ENCODE assay signal across 1 cellular context in the genomic region with DNA sequence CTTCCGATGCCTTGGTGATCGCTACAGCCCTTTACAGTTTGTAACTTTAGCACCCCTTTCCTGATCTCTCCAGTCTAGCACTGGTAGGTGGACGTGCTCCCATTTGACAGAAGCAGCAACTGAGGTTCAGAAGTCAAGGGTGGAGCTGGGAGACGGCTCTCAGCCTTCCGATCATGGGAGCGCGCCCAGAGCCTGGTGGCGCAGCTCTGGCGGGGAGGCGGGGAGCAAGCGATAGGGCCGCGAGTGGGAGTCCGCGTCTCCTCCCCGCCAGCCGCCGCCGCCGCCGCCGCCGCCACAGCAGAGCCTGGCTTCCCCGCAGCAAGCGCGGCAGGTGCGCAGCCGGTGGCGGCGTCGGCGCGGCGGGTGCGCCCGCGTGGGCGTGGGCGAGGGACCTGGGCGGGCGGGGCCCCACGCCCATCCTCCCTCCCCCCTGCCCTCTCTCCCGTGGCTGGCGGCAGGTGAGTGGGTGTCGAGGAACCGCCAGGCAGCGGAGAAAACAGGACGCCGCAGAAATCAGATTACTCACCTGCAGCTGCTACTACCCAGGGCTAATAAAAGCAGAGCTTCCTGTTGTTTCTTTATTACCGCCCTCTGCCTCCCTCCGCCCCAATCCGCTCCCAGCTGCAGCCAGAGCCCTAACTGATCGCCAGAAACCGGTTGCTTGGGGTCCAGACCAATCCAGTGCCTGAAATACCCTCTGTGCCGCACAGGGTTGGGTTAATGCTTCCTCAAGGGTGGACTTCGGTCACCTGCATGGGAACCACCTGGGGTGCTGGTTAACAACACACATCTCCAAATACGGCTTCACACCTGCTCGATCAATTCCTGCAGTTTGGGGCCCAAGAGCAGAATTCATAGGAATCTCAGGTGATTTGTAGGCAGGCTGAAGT.
TF ChIP-seq lines count a peak whose summit lies in the region.

No MANE protein-coding gene starts in this region.

TF ChIP-seq in K562, 482 proteins besides CTCF, POLR2A, EP300 and RAD21 (continued from another document and continues in another):
- TF ChIP-seq, protein P1, sequence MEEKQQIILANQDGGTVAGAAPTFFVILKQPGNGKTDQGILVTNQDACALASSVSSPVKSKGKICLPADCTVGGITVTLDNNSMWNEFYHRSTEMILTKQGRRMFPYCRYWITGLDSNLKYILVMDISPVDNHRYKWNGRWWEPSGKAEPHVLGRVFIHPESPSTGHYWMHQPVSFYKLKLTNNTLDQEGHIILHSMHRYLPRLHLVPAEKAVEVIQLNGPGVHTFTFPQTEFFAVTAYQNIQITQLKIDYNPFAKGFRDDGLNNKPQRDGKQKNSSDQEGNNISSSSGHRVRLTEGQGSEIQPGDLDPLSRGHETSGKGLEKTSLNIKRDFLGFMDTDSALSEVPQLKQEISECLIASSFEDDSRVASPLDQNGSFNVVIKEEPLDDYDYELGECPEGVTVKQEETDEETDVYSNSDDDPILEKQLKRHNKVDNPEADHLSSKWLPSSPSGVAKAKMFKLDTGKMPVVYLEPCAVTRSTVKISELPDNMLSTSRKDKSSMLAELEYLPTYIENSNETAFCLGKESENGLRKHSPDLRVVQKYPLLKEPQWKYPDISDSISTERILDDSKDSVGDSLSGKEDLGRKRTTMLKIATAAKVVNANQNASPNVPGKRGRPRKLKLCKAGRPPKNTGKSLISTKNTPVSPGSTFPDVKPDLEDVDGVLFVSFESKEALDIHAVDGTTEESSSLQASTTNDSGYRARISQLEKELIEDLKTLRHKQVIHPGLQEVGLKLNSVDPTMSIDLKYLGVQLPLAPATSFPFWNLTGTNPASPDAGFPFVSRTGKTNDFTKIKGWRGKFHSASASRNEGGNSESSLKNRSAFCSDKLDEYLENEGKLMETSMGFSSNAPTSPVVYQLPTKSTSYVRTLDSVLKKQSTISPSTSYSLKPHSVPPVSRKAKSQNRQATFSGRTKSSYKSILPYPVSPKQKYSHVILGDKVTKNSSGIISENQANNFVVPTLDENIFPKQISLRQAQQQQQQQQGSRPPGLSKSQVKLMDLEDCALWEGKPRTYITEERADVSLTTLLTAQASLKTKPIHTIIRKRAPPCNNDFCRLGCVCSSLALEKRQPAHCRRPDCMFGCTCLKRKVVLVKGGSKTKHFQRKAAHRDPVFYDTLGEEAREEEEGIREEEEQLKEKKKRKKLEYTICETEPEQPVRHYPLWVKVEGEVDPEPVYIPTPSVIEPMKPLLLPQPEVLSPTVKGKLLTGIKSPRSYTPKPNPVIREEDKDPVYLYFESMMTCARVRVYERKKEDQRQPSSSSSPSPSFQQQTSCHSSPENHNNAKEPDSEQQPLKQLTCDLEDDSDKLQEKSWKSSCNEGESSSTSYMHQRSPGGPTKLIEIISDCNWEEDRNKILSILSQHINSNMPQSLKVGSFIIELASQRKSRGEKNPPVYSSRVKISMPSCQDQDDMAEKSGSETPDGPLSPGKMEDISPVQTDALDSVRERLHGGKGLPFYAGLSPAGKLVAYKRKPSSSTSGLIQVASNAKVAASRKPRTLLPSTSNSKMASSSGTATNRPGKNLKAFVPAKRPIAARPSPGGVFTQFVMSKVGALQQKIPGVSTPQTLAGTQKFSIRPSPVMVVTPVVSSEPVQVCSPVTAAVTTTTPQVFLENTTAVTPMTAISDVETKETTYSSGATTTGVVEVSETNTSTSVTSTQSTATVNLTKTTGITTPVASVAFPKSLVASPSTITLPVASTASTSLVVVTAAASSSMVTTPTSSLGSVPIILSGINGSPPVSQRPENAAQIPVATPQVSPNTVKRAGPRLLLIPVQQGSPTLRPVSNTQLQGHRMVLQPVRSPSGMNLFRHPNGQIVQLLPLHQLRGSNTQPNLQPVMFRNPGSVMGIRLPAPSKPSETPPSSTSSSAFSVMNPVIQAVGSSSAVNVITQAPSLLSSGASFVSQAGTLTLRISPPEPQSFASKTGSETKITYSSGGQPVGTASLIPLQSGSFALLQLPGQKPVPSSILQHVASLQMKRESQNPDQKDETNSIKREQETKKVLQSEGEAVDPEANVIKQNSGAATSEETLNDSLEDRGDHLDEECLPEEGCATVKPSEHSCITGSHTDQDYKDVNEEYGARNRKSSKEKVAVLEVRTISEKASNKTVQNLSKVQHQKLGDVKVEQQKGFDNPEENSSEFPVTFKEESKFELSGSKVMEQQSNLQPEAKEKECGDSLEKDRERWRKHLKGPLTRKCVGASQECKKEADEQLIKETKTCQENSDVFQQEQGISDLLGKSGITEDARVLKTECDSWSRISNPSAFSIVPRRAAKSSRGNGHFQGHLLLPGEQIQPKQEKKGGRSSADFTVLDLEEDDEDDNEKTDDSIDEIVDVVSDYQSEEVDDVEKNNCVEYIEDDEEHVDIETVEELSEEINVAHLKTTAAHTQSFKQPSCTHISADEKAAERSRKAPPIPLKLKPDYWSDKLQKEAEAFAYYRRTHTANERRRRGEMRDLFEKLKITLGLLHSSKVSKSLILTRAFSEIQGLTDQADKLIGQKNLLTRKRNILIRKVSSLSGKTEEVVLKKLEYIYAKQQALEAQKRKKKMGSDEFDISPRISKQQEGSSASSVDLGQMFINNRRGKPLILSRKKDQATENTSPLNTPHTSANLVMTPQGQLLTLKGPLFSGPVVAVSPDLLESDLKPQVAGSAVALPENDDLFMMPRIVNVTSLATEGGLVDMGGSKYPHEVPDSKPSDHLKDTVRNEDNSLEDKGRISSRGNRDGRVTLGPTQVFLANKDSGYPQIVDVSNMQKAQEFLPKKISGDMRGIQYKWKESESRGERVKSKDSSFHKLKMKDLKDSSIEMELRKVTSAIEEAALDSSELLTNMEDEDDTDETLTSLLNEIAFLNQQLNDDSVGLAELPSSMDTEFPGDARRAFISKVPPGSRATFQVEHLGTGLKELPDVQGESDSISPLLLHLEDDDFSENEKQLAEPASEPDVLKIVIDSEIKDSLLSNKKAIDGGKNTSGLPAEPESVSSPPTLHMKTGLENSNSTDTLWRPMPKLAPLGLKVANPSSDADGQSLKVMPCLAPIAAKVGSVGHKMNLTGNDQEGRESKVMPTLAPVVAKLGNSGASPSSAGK (IDR thresholded peaks at IDR 0.05): 0 out of 2 replicates have a peak, but pooled peaks have one; percentile 20
- TF ChIP-seq, protein P2, sequence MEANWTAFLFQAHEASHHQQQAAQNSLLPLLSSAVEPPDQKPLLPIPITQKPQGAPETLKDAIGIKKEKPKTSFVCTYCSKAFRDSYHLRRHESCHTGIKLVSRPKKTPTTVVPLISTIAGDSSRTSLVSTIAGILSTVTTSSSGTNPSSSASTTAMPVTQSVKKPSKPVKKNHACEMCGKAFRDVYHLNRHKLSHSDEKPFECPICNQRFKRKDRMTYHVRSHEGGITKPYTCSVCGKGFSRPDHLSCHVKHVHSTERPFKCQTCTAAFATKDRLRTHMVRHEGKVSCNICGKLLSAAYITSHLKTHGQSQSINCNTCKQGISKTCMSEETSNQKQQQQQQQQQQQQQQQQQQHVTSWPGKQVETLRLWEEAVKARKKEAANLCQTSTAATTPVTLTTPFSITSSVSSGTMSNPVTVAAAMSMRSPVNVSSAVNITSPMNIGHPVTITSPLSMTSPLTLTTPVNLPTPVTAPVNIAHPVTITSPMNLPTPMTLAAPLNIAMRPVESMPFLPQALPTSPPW (CRISPR knock-in tag; IDR thresholded peaks at IDR 0.05): peak; percentile 54
- TF ChIP-seq HDAC6 (IDR thresholded peaks at IDR 0.05; ENCODE audit: low read depth, low read length) (no peak), ZEB2 (IDR thresholded peaks at IDR 0.05) (0 out of 2 replicates have a peak, but pooled peaks have one; percentile 45), ZNF431 (CRISPR knock-in tag; IDR thresholded peaks at IDR 0.05) (no peak), EGR1 (conservative IDR thresholded peaks at IDR 0.05) (peak; percentile 58; the same call in 1 of the 2 replicates), ZNF24 (IDR thresholded peaks at IDR 0.05) (0 out of 2 replicates have a peak, but pooled peaks have one; percentile 25), RBM39 (optimal IDR thresholded peaks at IDR 0.05; ENCODE audit: low read depth, low read length) (no peak), NFE2 (IDR thresholded peaks at IDR 0.05; ENCODE audit: low read depth) (no peak), ZNF586 (CRISPR knock-in tag; conservative IDR thresholded peaks at IDR 0.05) (no peak), ARNT (IDR thresholded peaks at IDR 0.05) (no peak), BRD9 (IDR thresholded peaks at IDR 0.05; ENCODE audit: low read depth, partially characterized antibody) (no peak), ZNF778 (CRISPR knock-in tag; IDR thresholded peaks at IDR 0.05) (no peak), POLR2AphosphoS2 (IDR thresholded peaks at IDR 0.05; ENCODE audit: low read length) (no peak), FOXM1 (IDR thresholded peaks at IDR 0.05; ENCODE audit: low read depth) (no peak), FOXM1 (CRISPR knock-in tag; IDR thresholded peaks at IDR 0.05; ENCODE audit: low read depth) (no peak), PHF20 (IDR thresholded peaks at IDR 0.05; ENCODE audit: partially characterized antibody) (peak; percentile 68)
- TF ChIP-seq, protein P3, sequence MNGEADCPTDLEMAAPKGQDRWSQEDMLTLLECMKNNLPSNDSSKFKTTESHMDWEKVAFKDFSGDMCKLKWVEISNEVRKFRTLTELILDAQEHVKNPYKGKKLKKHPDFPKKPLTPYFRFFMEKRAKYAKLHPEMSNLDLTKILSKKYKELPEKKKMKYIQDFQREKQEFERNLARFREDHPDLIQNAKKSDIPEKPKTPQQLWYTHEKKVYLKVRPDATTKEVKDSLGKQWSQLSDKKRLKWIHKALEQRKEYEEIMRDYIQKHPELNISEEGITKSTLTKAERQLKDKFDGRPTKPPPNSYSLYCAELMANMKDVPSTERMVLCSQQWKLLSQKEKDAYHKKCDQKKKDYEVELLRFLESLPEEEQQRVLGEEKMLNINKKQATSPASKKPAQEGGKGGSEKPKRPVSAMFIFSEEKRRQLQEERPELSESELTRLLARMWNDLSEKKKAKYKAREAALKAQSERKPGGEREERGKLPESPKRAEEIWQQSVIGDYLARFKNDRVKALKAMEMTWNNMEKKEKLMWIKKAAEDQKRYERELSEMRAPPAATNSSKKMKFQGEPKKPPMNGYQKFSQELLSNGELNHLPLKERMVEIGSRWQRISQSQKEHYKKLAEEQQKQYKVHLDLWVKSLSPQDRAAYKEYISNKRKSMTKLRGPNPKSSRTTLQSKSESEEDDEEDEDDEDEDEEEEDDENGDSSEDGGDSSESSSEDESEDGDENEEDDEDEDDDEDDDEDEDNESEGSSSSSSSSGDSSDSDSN (IDR thresholded peaks at IDR 0.05; ENCODE audit: borderline replicate concordance in 1 of 2, low read depth in 2 of 2, low read length in 2 of 2): 0 out of 4 replicates have a peak, but pooled peaks of 1 of the 2 experiments have one; percentile 15
- TF ChIP-seq, protein P4, sequence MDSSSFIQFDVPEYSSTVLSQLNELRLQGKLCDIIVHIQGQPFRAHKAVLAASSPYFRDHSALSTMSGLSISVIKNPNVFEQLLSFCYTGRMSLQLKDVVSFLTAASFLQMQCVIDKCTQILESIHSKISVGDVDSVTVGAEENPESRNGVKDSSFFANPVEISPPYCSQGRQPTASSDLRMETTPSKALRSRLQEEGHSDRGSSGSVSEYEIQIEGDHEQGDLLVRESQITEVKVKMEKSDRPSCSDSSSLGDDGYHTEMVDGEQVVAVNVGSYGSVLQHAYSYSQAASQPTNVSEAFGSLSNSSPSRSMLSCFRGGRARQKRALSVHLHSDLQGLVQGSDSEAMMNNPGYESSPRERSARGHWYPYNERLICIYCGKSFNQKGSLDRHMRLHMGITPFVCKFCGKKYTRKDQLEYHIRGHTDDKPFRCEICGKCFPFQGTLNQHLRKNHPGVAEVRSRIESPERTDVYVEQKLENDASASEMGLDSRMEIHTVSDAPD (CRISPR knock-in tag; IDR thresholded peaks at IDR 0.05): no peak
- TF ChIP-seq, protein P5, sequence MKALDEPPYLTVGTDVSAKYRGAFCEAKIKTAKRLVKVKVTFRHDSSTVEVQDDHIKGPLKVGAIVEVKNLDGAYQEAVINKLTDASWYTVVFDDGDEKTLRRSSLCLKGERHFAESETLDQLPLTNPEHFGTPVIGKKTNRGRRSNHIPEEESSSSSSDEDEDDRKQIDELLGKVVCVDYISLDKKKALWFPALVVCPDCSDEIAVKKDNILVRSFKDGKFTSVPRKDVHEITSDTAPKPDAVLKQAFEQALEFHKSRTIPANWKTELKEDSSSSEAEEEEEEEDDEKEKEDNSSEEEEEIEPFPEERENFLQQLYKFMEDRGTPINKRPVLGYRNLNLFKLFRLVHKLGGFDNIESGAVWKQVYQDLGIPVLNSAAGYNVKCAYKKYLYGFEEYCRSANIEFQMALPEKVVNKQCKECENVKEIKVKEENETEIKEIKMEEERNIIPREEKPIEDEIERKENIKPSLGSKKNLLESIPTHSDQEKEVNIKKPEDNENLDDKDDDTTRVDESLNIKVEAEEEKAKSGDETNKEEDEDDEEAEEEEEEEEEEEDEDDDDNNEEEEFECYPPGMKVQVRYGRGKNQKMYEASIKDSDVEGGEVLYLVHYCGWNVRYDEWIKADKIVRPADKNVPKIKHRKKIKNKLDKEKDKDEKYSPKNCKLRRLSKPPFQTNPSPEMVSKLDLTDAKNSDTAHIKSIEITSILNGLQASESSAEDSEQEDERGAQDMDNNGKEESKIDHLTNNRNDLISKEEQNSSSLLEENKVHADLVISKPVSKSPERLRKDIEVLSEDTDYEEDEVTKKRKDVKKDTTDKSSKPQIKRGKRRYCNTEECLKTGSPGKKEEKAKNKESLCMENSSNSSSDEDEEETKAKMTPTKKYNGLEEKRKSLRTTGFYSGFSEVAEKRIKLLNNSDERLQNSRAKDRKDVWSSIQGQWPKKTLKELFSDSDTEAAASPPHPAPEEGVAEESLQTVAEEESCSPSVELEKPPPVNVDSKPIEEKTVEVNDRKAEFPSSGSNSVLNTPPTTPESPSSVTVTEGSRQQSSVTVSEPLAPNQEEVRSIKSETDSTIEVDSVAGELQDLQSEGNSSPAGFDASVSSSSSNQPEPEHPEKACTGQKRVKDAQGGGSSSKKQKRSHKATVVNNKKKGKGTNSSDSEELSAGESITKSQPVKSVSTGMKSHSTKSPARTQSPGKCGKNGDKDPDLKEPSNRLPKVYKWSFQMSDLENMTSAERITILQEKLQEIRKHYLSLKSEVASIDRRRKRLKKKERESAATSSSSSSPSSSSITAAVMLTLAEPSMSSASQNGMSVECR (CRISPR knock-in tag; IDR thresholded peaks at IDR 0.05): peak; percentile 2; the same call in 1 of the 2 replicates
- TF ChIP-seq, protein P6, sequence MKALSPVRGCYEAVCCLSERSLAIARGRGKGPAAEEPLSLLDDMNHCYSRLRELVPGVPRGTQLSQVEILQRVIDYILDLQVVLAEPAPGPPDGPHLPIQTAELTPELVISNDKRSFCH (CRISPR knock-in tag; IDR thresholded peaks at IDR 0.05): no peak
- TF ChIP-seq, protein P6 (tag; IDR thresholded peaks at IDR 0.05): no peak
- TF ChIP-seq, protein P7, sequence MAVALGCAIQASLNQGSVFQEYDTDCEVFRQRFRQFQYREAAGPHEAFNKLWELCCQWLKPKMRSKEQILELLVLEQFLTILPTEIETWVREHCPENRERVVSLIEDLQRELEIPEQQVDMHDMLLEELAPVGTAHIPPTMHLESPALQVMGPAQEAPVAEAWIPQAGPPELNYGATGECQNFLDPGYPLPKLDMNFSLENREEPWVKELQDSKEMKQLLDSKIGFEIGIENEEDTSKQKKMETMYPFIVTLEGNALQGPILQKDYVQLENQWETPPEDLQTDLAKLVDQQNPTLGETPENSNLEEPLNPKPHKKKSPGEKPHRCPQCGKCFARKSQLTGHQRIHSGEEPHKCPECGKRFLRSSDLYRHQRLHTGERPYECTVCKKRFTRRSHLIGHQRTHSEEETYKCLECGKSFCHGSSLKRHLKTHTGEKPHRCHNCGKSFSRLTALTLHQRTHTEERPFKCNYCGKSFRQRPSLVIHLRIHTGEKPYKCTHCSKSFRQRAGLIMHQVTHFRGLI (CRISPR knock-in tag; IDR thresholded peaks at IDR 0.05): no peak
- TF ChIP-seq, protein P8, sequence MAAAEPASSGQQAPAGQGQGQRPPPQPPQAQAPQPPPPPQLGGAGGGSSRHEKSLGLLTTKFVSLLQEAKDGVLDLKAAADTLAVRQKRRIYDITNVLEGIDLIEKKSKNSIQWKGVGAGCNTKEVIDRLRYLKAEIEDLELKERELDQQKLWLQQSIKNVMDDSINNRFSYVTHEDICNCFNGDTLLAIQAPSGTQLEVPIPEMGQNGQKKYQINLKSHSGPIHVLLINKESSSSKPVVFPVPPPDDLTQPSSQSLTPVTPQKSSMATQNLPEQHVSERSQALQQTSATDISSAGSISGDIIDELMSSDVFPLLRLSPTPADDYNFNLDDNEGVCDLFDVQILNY (CRISPR knock-in tag; IDR thresholded peaks at IDR 0.05): no peak
